Comparison of ENCODE assay signal across 1 cellular context in genomic region chr14:81371802-81372201, GRCh38.
TF ChIP-seq lines count a peak whose summit lies in the region.

No MANE protein-coding gene starts in this region.

TF ChIP-seq in WTC11, 78 proteins besides CTCF, POLR2A, EP300 and RAD21 (continued from another document):
- TF ChIP-seq, protein P1, sequence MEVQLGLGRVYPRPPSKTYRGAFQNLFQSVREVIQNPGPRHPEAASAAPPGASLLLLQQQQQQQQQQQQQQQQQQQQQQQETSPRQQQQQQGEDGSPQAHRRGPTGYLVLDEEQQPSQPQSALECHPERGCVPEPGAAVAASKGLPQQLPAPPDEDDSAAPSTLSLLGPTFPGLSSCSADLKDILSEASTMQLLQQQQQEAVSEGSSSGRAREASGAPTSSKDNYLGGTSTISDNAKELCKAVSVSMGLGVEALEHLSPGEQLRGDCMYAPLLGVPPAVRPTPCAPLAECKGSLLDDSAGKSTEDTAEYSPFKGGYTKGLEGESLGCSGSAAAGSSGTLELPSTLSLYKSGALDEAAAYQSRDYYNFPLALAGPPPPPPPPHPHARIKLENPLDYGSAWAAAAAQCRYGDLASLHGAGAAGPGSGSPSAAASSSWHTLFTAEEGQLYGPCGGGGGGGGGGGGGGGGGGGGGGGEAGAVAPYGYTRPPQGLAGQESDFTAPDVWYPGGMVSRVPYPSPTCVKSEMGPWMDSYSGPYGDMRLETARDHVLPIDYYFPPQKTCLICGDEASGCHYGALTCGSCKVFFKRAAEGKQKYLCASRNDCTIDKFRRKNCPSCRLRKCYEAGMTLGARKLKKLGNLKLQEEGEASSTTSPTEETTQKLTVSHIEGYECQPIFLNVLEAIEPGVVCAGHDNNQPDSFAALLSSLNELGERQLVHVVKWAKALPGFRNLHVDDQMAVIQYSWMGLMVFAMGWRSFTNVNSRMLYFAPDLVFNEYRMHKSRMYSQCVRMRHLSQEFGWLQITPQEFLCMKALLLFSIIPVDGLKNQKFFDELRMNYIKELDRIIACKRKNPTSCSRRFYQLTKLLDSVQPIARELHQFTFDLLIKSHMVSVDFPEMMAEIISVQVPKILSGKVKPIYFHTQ (CRISPR knock-in tag; IDR thresholded peaks at IDR 0.05), result no peak
- no peak for TF ChIP-seq FOXK1 (CRISPR knock-in tag; IDR thresholded peaks at IDR 0.05)
- TF ChIP-seq JAZF1 (CRISPR knock-in tag; IDR thresholded peaks at IDR 0.05), result no peak
- TF ChIP-seq SP1 (CRISPR knock-in tag; conservative IDR thresholded peaks at IDR 0.05), result no peak
- no peak for TF ChIP-seq ZNF416 (CRISPR knock-in tag; IDR thresholded peaks at IDR 0.05)
- TF ChIP-seq, protein P2, sequence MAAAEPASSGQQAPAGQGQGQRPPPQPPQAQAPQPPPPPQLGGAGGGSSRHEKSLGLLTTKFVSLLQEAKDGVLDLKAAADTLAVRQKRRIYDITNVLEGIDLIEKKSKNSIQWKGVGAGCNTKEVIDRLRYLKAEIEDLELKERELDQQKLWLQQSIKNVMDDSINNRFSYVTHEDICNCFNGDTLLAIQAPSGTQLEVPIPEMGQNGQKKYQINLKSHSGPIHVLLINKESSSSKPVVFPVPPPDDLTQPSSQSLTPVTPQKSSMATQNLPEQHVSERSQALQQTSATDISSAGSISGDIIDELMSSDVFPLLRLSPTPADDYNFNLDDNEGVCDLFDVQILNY (CRISPR knock-in tag; IDR thresholded peaks at IDR 0.05), result no peak
- no peak for TF ChIP-seq ATF1 (CRISPR knock-in tag; IDR thresholded peaks at IDR 0.05)
- TF ChIP-seq, protein P3, sequence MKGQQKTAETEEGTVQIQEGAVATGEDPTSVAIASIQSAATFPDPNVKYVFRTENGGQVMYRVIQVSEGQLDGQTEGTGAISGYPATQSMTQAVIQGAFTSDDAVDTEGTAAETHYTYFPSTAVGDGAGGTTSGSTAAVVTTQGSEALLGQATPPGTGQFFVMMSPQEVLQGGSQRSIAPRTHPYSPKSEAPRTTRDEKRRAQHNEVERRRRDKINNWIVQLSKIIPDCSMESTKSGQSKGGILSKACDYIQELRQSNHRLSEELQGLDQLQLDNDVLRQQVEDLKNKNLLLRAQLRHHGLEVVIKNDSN (CRISPR knock-in tag; IDR thresholded peaks at IDR 0.05), result no peak
- TF ChIP-seq OVOL2 (CRISPR knock-in tag; IDR thresholded peaks at IDR 0.05; ENCODE audit: borderline replicate concordance), result no peak
- TF ChIP-seq MYBL2 (CRISPR knock-in tag; IDR thresholded peaks at IDR 0.05), result no peak
- no peak for TF ChIP-seq NR1H2 (CRISPR knock-in tag; IDR thresholded peaks at IDR 0.05)
- TF ChIP-seq, protein P4, sequence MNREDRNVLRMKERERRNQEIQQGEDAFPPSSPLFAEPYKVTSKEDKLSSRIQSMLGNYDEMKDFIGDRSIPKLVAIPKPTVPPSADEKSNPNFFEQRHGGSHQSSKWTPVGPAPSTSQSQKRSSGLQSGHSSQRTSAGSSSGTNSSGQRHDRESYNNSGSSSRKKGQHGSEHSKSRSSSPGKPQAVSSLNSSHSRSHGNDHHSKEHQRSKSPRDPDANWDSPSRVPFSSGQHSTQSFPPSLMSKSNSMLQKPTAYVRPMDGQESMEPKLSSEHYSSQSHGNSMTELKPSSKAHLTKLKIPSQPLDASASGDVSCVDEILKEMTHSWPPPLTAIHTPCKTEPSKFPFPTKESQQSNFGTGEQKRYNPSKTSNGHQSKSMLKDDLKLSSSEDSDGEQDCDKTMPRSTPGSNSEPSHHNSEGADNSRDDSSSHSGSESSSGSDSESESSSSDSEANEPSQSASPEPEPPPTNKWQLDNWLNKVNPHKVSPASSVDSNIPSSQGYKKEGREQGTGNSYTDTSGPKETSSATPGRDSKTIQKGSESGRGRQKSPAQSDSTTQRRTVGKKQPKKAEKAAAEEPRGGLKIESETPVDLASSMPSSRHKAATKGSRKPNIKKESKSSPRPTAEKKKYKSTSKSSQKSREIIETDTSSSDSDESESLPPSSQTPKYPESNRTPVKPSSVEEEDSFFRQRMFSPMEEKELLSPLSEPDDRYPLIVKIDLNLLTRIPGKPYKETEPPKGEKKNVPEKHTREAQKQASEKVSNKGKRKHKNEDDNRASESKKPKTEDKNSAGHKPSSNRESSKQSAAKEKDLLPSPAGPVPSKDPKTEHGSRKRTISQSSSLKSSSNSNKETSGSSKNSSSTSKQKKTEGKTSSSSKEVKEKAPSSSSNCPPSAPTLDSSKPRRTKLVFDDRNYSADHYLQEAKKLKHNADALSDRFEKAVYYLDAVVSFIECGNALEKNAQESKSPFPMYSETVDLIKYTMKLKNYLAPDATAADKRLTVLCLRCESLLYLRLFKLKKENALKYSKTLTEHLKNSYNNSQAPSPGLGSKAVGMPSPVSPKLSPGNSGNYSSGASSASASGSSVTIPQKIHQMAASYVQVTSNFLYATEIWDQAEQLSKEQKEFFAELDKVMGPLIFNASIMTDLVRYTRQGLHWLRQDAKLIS (CRISPR knock-in tag; IDR thresholded peaks at IDR 0.05; ENCODE audit: borderline replicate concordance), result no peak
- no peak for TF ChIP-seq SMAD4 (CRISPR knock-in tag; IDR thresholded peaks at IDR 0.05)
- TF ChIP-seq ZNF317 (CRISPR knock-in tag; IDR thresholded peaks at IDR 0.05; ENCODE audit: borderline replicate concordance, low read depth), result no peak
- TF ChIP-seq ZNF138 (CRISPR knock-in tag; conservative IDR thresholded peaks at IDR 0.05), result no peak
- TF ChIP-seq PREB (CRISPR knock-in tag; IDR thresholded peaks at IDR 0.05; ENCODE audit: borderline replicate concordance), result no peak
- no peak for TF ChIP-seq ZNF671 (CRISPR knock-in tag; IDR thresholded peaks at IDR 0.05)
